ENCODE assay signal across 10 cellular contexts in genomic region chr3:112671930-112672715, GRCh38. TPM values are rescaled to one million over a fixed set of nuclear protein-coding genes. Genes with fewer than 3 reads are reported as not detected.
A peak's percentile ranks its signal among the peaks of the same experiment; 100 is the strongest.
DNase-seq lines count a peak whose midpoint lies in the region; ATAC-seq and TF ChIP-seq lines count a peak whose summit lies in the region.
"Had no signal": no experiment of that assay in that cellular context is flagged by ENCODE, and none has a peak within 500 bp of the region (broad histone marks: within the 10 kb centered on the region; RNA-seq: fewer than 3 reads in every experiment).

No MANE protein-coding gene starts in this region.

- H3K9me3 Mint-ChIP-seq in activated naive CD8-positive, alpha-beta T cell treated with anti-CD3 and anti-CD28 coated beads, Interleukin-2, amount 10 ng/mL, durations not matched to agents 7 days and 5 days = no peaks in the 10 kb centered on the region
- H3K9me3 Mint-ChIP-seq in activated naive CD8-positive, alpha-beta T cell treated with anti-CD3 and anti-CD28 coated beads for 36 hours = no peaks in the 10 kb centered on the region

- H3K27ac Mint-ChIP-seq in activated naive CD8-positive, alpha-beta T cell treated with anti-CD3 and anti-CD28 coated beads, Interleukin-2, amount 10 ng/mL, durations not matched to agents 7 days and 5 days = peak overlapping the region; percentile 87
- H3K27ac Mint-ChIP-seq in activated naive CD8-positive, alpha-beta T cell treated with anti-CD3 and anti-CD28 coated beads for 36 hours = no peak overlapping the region
- H3K27ac Mint-ChIP-seq in T-helper 17 cell = no peak overlapping the region

- peaks cover 17% of the 10 kb centered on the region for H3K4me1 ChIP-seq in upper lobe of right lung

- ATAC-seq in activated naive CD8-positive, alpha-beta T cell treated with anti-CD3 and anti-CD28 coated beads, Interleukin-2, amount 10 ng/mL, durations not matched to agents 7 days and 5 days (ENCODE audit: low read depth) = peak; percentile 61
- ATAC-seq in T-helper 17 cell (peak; percentile 51), upper lobe of right lung (no peak), GM21576 (IDR thresholded peaks at IDR 0.05; ENCODE audit: unreplicated experiment) (no peak)

- intact Hi-C loops in upper lobe of right lung (cut with DNase I) = no loop called here

- peaks cover 5% of the 10 kb centered on the region for H3K36me3 Mint-ChIP-seq in activated naive CD8-positive, alpha-beta T cell treated with anti-CD3 and anti-CD28 coated beads, Interleukin-2, amount 10 ng/mL, durations not matched to agents 7 days and 5 days
- no peaks in the 10 kb centered on the region for H3K36me3 Mint-ChIP-seq in activated naive CD8-positive, alpha-beta T cell treated with anti-CD3 and anti-CD28 coated beads for 36 hours
- no peaks in the 10 kb centered on the region for H3K36me3 Mint-ChIP-seq in T-helper 17 cell (ENCODE audit: low read depth)

- POLR2A ChIA-PET in activated naive CD8-positive, alpha-beta T cell treated with anti-CD3 and anti-CD28 coated beads, Interleukin-2, amount 10 ng/mL, durations not matched to agents 7 days and 5 days (lab: Charles Lee) = no interaction called here

- DNase-seq in activated naive CD8-positive, alpha-beta T cell treated with anti-CD3 and anti-CD28 coated beads, Interleukin-2, amount 10 ng/mL, durations not matched to agents 7 days and 5 days = no peak
- DNase-seq in activated naive CD8-positive, alpha-beta T cell treated with anti-CD3 and anti-CD28 coated beads for 36 hours = no peak
- no peak for DNase-seq in T-helper 17 cell
- peak; percentile 58 for DNase-seq in hepatic stellate cell (ENCODE audit: low spot score)
- DNase-seq in upper lobe of right lung = no peak
- no peak for DNase-seq in germinal center (ENCODE audit: low spot score)
- no peak for DNase-seq in GM10266 (ENCODE audit: extremely low spot score)
- DNase-seq: activated T-cell treated with anti-CD3 and anti-CD28 coated beads for 4 hours, NCI-H510A had no signal

- H3K4me1 Mint-ChIP-seq in activated naive CD8-positive, alpha-beta T cell treated with anti-CD3 and anti-CD28 coated beads, Interleukin-2, amount 10 ng/mL, durations not matched to agents 7 days and 5 days = peaks cover 61% of the 10 kb centered on the region
- H3K4me1 Mint-ChIP-seq in activated naive CD8-positive, alpha-beta T cell treated with anti-CD3 and anti-CD28 coated beads for 36 hours = peaks cover 51% of the 10 kb centered on the region
- peaks cover 37% of the 10 kb centered on the region for H3K4me1 Mint-ChIP-seq in T-helper 17 cell

- H3K27me3 ChIP-seq in upper lobe of right lung = no peaks in the 10 kb centered on the region

- H3K9me3 ChIP-seq in T-helper 17 cell (ENCODE audit: control insufficient read depth, low read length, poor library complexity, severe bottlenecking) (no peaks in the 10 kb centered on the region), upper lobe of right lung (no peaks in the 10 kb centered on the region)

- no peaks in the 10 kb centered on the region for H3K36me3 ChIP-seq in upper lobe of right lung

- H3K4me3 ChIP-seq in upper lobe of right lung = no peak overlapping the region

- peak overlapping the region; percentile 55 for H3K4me3 Mint-ChIP-seq in activated naive CD8-positive, alpha-beta T cell treated with anti-CD3 and anti-CD28 coated beads, Interleukin-2, amount 10 ng/mL, durations not matched to agents 7 days and 5 days
- no peak overlapping the region for H3K4me3 Mint-ChIP-seq in activated naive CD8-positive, alpha-beta T cell treated with anti-CD3 and anti-CD28 coated beads for 36 hours
- H3K4me3 Mint-ChIP-seq in T-helper 17 cell = peak overlapping the region; percentile 43

- H3K27me3 Mint-ChIP-seq in activated naive CD8-positive, alpha-beta T cell treated with anti-CD3 and anti-CD28 coated beads, Interleukin-2, amount 10 ng/mL, durations not matched to agents 7 days and 5 days = peaks cover 11% of the 10 kb centered on the region
- peaks cover 24% of the 10 kb centered on the region for H3K27me3 Mint-ChIP-seq in activated naive CD8-positive, alpha-beta T cell treated with anti-CD3 and anti-CD28 coated beads for 36 hours
- peaks cover 4% of the 10 kb centered on the region for H3K27me3 Mint-ChIP-seq in T-helper 17 cell

- no peak for TF ChIP-seq CTCF in upper lobe of right lung (IDR thresholded peaks at IDR 0.05)
- no peak for TF ChIP-seq CTCF in GM10266 (IDR thresholded peaks at IDR 0.05; ENCODE audit: control insufficient read depth, insufficient read depth, low read depth, missing control alignments)

- H3K27ac ChIP-seq in upper lobe of right lung = peak overlapping the region; percentile 7

RNA-seq across cellular contexts. Expression of gene CCDC80, which starts 31.2 kb away (rescaled TPM):
- total RNA-seq in activated naive CD8-positive, alpha-beta T cell treated with anti-CD3 and anti-CD28 coated beads, Interleukin-2, amount 10 ng/mL, durations not matched to agents 7 days and 5 days = not detected
- not detected for total RNA-seq in activated naive CD8-positive, alpha-beta T cell treated with anti-CD3 and anti-CD28 coated beads for 36 hours
- not detected for total RNA-seq in T-helper 17 cell
- 60.4 TPM for total RNA-seq in upper lobe of right lung

Comparison
In these comparisons a context has a peak if more than half of its experiments do, and no peak if none do; other contexts are left out.
1. ATAC-seq: peak in activated naive CD8-positive, alpha-beta T cell treated with anti-CD3 and anti-CD28 coated beads, Interleukin-2, amount 10 ng/mL, durations not matched to agents 7 days and 5 days (single experiment) and T-helper 17 cell (single experiment); none in upper lobe of right lung (single experiment) and GM21576 (single experiment).
2. RNA of gene CCDC80, which starts 31.2 kb away (total RNA-seq): 60.4 TPM in upper lobe of right lung (single experiment); not detected in T-helper 17 cell, not detected in activated naive CD8-positive, alpha-beta T cell treated with anti-CD3 and anti-CD28 coated beads for 36 hours and not detected in activated naive CD8-positive, alpha-beta T cell treated with anti-CD3 and anti-CD28 coated beads, Interleukin-2, amount 10 ng/mL, durations not matched to agents 7 days and 5 days; every median in the first group is over 10 times any median in the second.